In the genomic region with DNA sequence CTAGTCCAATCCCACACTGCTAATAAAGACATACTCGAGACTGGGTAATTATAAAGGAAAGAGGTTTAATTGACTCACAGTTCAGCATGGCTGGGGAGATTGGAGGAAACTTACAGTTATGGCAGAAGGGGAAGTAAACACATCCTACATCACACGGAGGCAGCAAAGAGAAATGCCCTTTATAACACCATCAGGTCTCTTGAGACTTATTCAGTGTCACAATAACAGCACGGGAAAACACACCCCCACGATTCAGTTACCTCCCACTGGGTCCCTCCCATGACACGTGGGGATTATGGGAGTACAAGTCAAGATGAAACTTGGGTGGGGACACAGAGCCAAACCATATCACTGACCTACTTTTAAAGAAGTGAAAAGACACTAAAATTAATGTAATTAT, we compare ENCODE assay signal across 16 cellular contexts.
A peak's percentile ranks its signal among the peaks of the same experiment; 100 is the strongest.
DNase-seq lines count a peak whose midpoint lies in the region; ATAC-seq lines count a peak whose summit lies in the region.
"Had no signal": no experiment of that assay in that cellular context is flagged by ENCODE, and none has a peak within 500 bp of the region (broad histone marks: within the 10 kb centered on the region; RNA-seq: fewer than 3 reads in every experiment).

No MANE protein-coding gene starts in this region.

- H3K4me2 ChIP-seq in BLaER1 treated with 17β-estradiol and CSF1 and Interleukin-3, amounts not matched to agents 10 nM and 100 nM = peak overlapping the region; percentile 0 to 47 (median 32); a peak in 16 of 22 replicates

- H3K27ac ChIP-seq in BLaER1 treated with 17β-estradiol and CSF1 and Interleukin-3, amounts not matched to agents 10 nM and 100 nM = peak overlapping the region in 9 of 11 experiments; percentile 23 to 64 (median 45); a peak in 14 of 22 replicates

- DNase-seq in HT1080 (ENCODE audit: low read depth) = peak; percentile 1
- DNase-seq in OCI-M1 (lab: John Stamatoyannopoulos, UW) = peak; percentile 19
- DNase-seq in amniotic stem cell (lab: John Stamatoyannopoulos, UW) = no peak
- no peak for DNase-seq in 8988T
- DNase-seq: C1 segment of cervical spinal cord; Calu3; CD4-positive, alpha-beta memory T cell; COR-L47; DMS53; DMS79 treated with DMSO at 0.1 percent for 48 hours; GF-D8; GOT3; HFFc6 had no signal

- H3K9me3 ChIP-seq in BLaER1 treated with 17β-estradiol and CSF1 and Interleukin-3, amounts not matched to agents 10 nM and 100 nM (replicated peaks in 1 of 11) = peaks cover 18 to 49% (median 37%) of the 10 kb centered on the region in 11 experiments
- H3K9me3 ChIP-seq: HAP-1 had no signal

- H3K4me1 ChIP-seq in BLaER1 treated with 17β-estradiol and CSF1 and Interleukin-3, amounts not matched to agents 10 nM and 100 nM = peaks cover 4 to 29% (median 23%) of the 10 kb centered on the region in 10 experiments; a peak in 17 of 20 replicates
- H3K4me1 ChIP-seq: HAP-1 had no signal

- no peak overlapping the region for H3K9ac ChIP-seq in BLaER1 treated with 17β-estradiol and CSF1 and Interleukin-3, amounts not matched to agents 10 nM and 100 nM

- H3K4me3 ChIP-seq in BLaER1 treated with 17β-estradiol and CSF1 and Interleukin-3, amounts not matched to agents 10 nM and 100 nM = no peak overlapping the region
- H3K4me3 ChIP-seq: HAP-1 had no signal

- H3K27me3 ChIP-seq in BLaER1 treated with 17β-estradiol and CSF1 and Interleukin-3, amounts not matched to agents 10 nM and 100 nM = no peaks in the 10 kb centered on the region

- H3K36me3 ChIP-seq in BLaER1 treated with 17β-estradiol and CSF1 and Interleukin-3, amounts not matched to agents 10 nM and 100 nM = peaks cover 0 to 5% (median 0%) of the 10 kb centered on the region in 11 experiments; a peak in 1 of 22 replicates
- H3K36me3 ChIP-seq: HAP-1 had no signal

- H4K20me1 ChIP-seq in BLaER1 treated with 17β-estradiol and CSF1 and Interleukin-3, amounts not matched to agents 10 nM and 100 nM = no peaks in the 10 kb centered on the region

- ATAC-seq in HG02981 (IDR thresholded peaks at IDR 0.05; ENCODE audit: unreplicated experiment) = no peak

Comparison
In these comparisons a context has a peak if more than half of its experiments do, and no peak if none do; other contexts are left out.
1. DNase-seq: peak in HT1080 (single experiment) and OCI-M1 (single experiment); none in amniotic stem cell (single experiment) and 8988T (single experiment).